ENCODE assay signal across 17 cellular contexts in genomic region chrX:10741496-10742048, GRCh38.
DNase-seq lines count a peak whose midpoint lies in the region; ATAC-seq and TF ChIP-seq lines count a peak whose summit lies in the region.
"Had no signal": no experiment of that assay in that cellular context is flagged by ENCODE, and none has a peak within 500 bp of the region (broad histone marks: within the 10 kb centered on the region; RNA-seq: fewer than 3 reads in every experiment).

No MANE protein-coding gene starts in this region.

- H3K27ac ChIP-seq in GM23248, result no peak overlapping the region
- no peak overlapping the region for H3K27ac ChIP-seq in effector memory CD4-positive, alpha-beta T cell (ENCODE audit: insufficient read depth, low read length, poor library complexity, severe bottlenecking)
- H3K27ac ChIP-seq: HL-60, RWPE1 had no signal

- H3K27me3 Mint-ChIP-seq in nephron (ENCODE audit: low read depth), result no peaks in the 10 kb centered on the region
- no peaks in the 10 kb centered on the region for H3K27me3 Mint-ChIP-seq in activated naive CD8-positive, alpha-beta T cell treated with anti-CD3 and anti-CD28 coated beads, Interleukin-2, amount 50 U/mL, for 24 hours

- no peak overlapping the region for H3K4me2 ChIP-seq in GM23248 (ENCODE audit: unreplicated experiment)

- H3K9ac ChIP-seq in GM23248, result no peak overlapping the region

- in situ Hi-C loops in GM23248 (cut with MboI), result loop anchor here (25.0 kb wide), 2 partner anchors 346 to 554 kb away; no protein-coding TSS in a partner anchor

- 52 to 53% methylated on average over 2 of the region's 2 CpGs for WGBS in GM23248 (ENCODE audit: low coverage in 1 of 2, low lambda C conversion rate in 2 of 2, missing lambda C conversion rate in 2 of 2), 2 experiments

- H3K4me3 ChIP-seq in GM23248 (no peak overlapping the region), MG63 (no peak overlapping the region)
- no peak overlapping the region for H3K4me3 ChIP-seq in effector memory CD4-positive, alpha-beta T cell (ENCODE audit: insufficient read depth, low read depth, low read length, poor library complexity, severe bottlenecking)

- H3K4me3 Mint-ChIP-seq in nephron, result no peak overlapping the region
- H3K4me3 Mint-ChIP-seq in activated naive CD8-positive, alpha-beta T cell treated with anti-CD3 and anti-CD28 coated beads, Interleukin-2, amount 50 U/mL, for 24 hours, result no peak overlapping the region

- H3K4me1 Mint-ChIP-seq in nephron, result peaks cover 49% of the 10 kb centered on the region
- no peaks in the 10 kb centered on the region for H3K4me1 Mint-ChIP-seq in activated naive CD8-positive, alpha-beta T cell treated with anti-CD3 and anti-CD28 coated beads, Interleukin-2, amount 50 U/mL, for 24 hours

- no peaks in the 10 kb centered on the region for H3F3A ChIP-seq in GM23248 (ENCODE audit: insufficient read depth)

- H3K36me3 ChIP-seq in GM23248 (ENCODE audit: low read depth), result no peaks in the 10 kb centered on the region
- H3K36me3 ChIP-seq in MG63, result no peaks in the 10 kb centered on the region
- no peaks in the 10 kb centered on the region for H3K36me3 ChIP-seq in effector memory CD4-positive, alpha-beta T cell (ENCODE audit: control insufficient read depth, insufficient read depth, low read length)

- H3K36me3 Mint-ChIP-seq in nephron (ENCODE audit: low read depth), result no peaks in the 10 kb centered on the region
- H3K36me3 Mint-ChIP-seq in activated naive CD8-positive, alpha-beta T cell treated with anti-CD3 and anti-CD28 coated beads, Interleukin-2, amount 50 U/mL, for 24 hours (ENCODE audit: low read depth), result no peaks in the 10 kb centered on the region

- H3K9me3 ChIP-seq in GM23248 (ENCODE audit: low read depth), result no peaks in the 10 kb centered on the region
- no peaks in the 10 kb centered on the region for H3K9me3 ChIP-seq in MG63
- no peaks in the 10 kb centered on the region for H3K9me3 ChIP-seq in effector memory CD4-positive, alpha-beta T cell (ENCODE audit: control insufficient read depth, low read length)

- no peaks in the 10 kb centered on the region for H3K27me3 ChIP-seq in GM23248 (replicated peaks; ENCODE audit: insufficient read depth)
- no peaks in the 10 kb centered on the region for H3K27me3 ChIP-seq in MG63
- H3K27me3 ChIP-seq in effector memory CD4-positive, alpha-beta T cell (replicated peaks; ENCODE audit: control insufficient read depth, insufficient read depth, low read length, poor library complexity, severe bottlenecking), result no peaks in the 10 kb centered on the region

- H3K9me2 ChIP-seq in GM23248 (ENCODE audit: insufficient read depth), result no peaks in the 10 kb centered on the region

- H3K79me2 ChIP-seq in GM23248 (ENCODE audit: insufficient read depth), result no peaks in the 10 kb centered on the region

- no peaks in the 10 kb centered on the region for H3K9me3 Mint-ChIP-seq in nephron
- peaks cover 4% of the 10 kb centered on the region for H3K9me3 Mint-ChIP-seq in activated naive CD8-positive, alpha-beta T cell treated with anti-CD3 and anti-CD28 coated beads, Interleukin-2, amount 50 U/mL, for 24 hours

- no peaks in the 10 kb centered on the region for H4K20me1 ChIP-seq in GM23248 (ENCODE audit: insufficient read depth)

- no peak for ATAC-seq in GM21717 (IDR thresholded peaks at IDR 0.05; ENCODE audit: unreplicated experiment)
- ATAC-seq in activated naive CD8-positive, alpha-beta T cell treated with anti-CD3 and anti-CD28 coated beads, Interleukin-2, amount 50 U/mL, for 24 hours, result no peak

- no peak for TF ChIP-seq CTCF in nephron (IDR thresholded peaks at IDR 0.05; ENCODE audit: unreplicated experiment in 3 of 3)

- peak overlapping the region; percentile 50 to 86 (median 75) for H3K27ac Mint-ChIP-seq in nephron
- no peak overlapping the region for H3K27ac Mint-ChIP-seq in activated naive CD8-positive, alpha-beta T cell treated with anti-CD3 and anti-CD28 coated beads, Interleukin-2, amount 50 U/mL, for 24 hours

- H2AFZ ChIP-seq in GM23248, result 0 out of 2 replicates have a peak overlapping the region, but pooled peaks have one; percentile 19

- H3K4me1 ChIP-seq in GM23248 (ENCODE audit: insufficient read depth), result peaks cover 5% of the 10 kb centered on the region; the same call in 1 of the 2 replicates
- H3K4me1 ChIP-seq in effector memory CD4-positive, alpha-beta T cell (ENCODE audit: control insufficient read depth, insufficient read depth, low read length, poor library complexity, severe bottlenecking), result no peaks in the 10 kb centered on the region

- DNase-seq in GM23248 (no peak), amniotic epithelial cell (ENCODE audit: low read depth) (peak; percentile 10), MG63 (no peak)
- no peak for DNase-seq in activated naive CD8-positive, alpha-beta T cell treated with anti-CD3 and anti-CD28 coated beads, Interleukin-2, amount 50 U/mL, for 24 hours
- DNase-seq in effector memory CD4-positive, alpha-beta T cell, result no peak
- DNase-seq: C1 segment of cervical spinal cord; DMS 273 treated with DMSO at 0.1 percent for 48 hours; KG1; NCI-H1417 treated with DMSO at 0.1 percent for 48 hours; NCI-H2029 treated with DMSO at 0.1 percent for 48 hours; NCI-H226; NK-92 treated with Interleukin-12 subunit alpha and Interleukin-12 subunit beta, amount 100 ng/mL, for 24 hours; OCI-M1 had no signal
